In genomic region chr9:13513710-13514444, GRCh38 we compare ENCODE assay signal across 10 cellular contexts.
DNase-seq lines count a peak whose midpoint lies in the region; ATAC-seq and TF ChIP-seq lines count a peak whose summit lies in the region.
"Had no signal": no experiment of that assay in that cellular context is flagged by ENCODE, and none has a peak within 500 bp of the region (broad histone marks: within the 10 kb centered on the region; RNA-seq: fewer than 3 reads in every experiment).

No MANE protein-coding gene starts in this region.

- TF ChIP-seq CTCF in HFF-Myc (IDR thresholded peaks at IDR 0.05; ENCODE audit: low read depth, low read length, missing control alignments) (no peak), heart left ventricle (IDR thresholded peaks at IDR 0.05) (no peak), sigmoid colon (IDR thresholded peaks at IDR 0.05) (no peak), colonic mucosa (IDR thresholded peaks at IDR 0.05) (no peak)

- peaks cover 6% of the 10 kb centered on the region for H3K9me3 Mint-ChIP-seq in activated naive CD8-positive, alpha-beta T cell treated with anti-CD3 and anti-CD28 coated beads, Interleukin-2, amount 50 U/mL, for 24 hours

- TF ChIP-seq POLR2A in heart left ventricle (IDR thresholded peaks at IDR 0.05) (no peak), sigmoid colon (IDR thresholded peaks at IDR 0.05) (no peak)

- no peak overlapping the region for H3K4me3 Mint-ChIP-seq in activated naive CD8-positive, alpha-beta T cell treated with anti-CD3 and anti-CD28 coated beads, Interleukin-2, amount 50 U/mL, for 24 hours
- H3K4me3 Mint-ChIP-seq: activated naive CD8-positive, alpha-beta T cell had no signal

- H3K27me3 ChIP-seq in heart left ventricle, result no peaks in the 10 kb centered on the region
- no peaks in the 10 kb centered on the region for H3K27me3 ChIP-seq in sigmoid colon
- no peaks in the 10 kb centered on the region for H3K27me3 ChIP-seq in colonic mucosa

- peak; percentile 15 for DNase-seq in HFF-Myc (ENCODE audit: extremely low read depth, low read depth)
- DNase-seq in SK-N-MC (ENCODE audit: low read depth, low spot score), result peak; percentile 73
- peak in 1 of 5 donors; percentile 31 for DNase-seq in heart left ventricle
- no peak for DNase-seq in sigmoid colon
- DNase-seq in RKO (ENCODE audit: low spot score), result no peak
- no peak for DNase-seq in activated naive CD8-positive, alpha-beta T cell treated with anti-CD3 and anti-CD28 coated beads, Interleukin-2, amount 50 U/mL, for 24 hours
- DNase-seq in colonic mucosa, result no peak
- DNase-seq: GDM1 had no signal

- H3K36me3 ChIP-seq in SK-N-MC (ENCODE audit: insufficient read depth, low read length), result no peaks in the 10 kb centered on the region
- H3K36me3 ChIP-seq in heart left ventricle, result no peaks in the 10 kb centered on the region
- H3K36me3 ChIP-seq in sigmoid colon, result no peaks in the 10 kb centered on the region
- H3K36me3 ChIP-seq in colonic mucosa, result no peaks in the 10 kb centered on the region

- no peaks in the 10 kb centered on the region for H3K4me1 Mint-ChIP-seq in activated naive CD8-positive, alpha-beta T cell treated with anti-CD3 and anti-CD28 coated beads, Interleukin-2, amount 50 U/mL, for 24 hours

- no peaks in the 10 kb centered on the region for H3K27me3 Mint-ChIP-seq in activated naive CD8-positive, alpha-beta T cell treated with anti-CD3 and anti-CD28 coated beads, Interleukin-2, amount 50 U/mL, for 24 hours
- H3K27me3 Mint-ChIP-seq: activated naive CD8-positive, alpha-beta T cell had no signal

- H3K4me3 ChIP-seq in HFF-Myc (replicated peaks; ENCODE audit: low read depth, low read length) (no peak overlapping the region), SK-N-MC (peak overlapping the region; percentile 70), heart left ventricle (no peak overlapping the region), sigmoid colon (no peak overlapping the region), colonic mucosa (no peak overlapping the region)

- H3K27ac Mint-ChIP-seq in activated naive CD8-positive, alpha-beta T cell treated with anti-CD3 and anti-CD28 coated beads, Interleukin-2, amount 50 U/mL, for 24 hours, result no peak overlapping the region
- H3K27ac Mint-ChIP-seq: activated naive CD8-positive, alpha-beta T cell had no signal

- ATAC-seq in heart left ventricle, result peak; percentile 18 to 65 (median 56)
- no peak for ATAC-seq in activated naive CD8-positive, alpha-beta T cell treated with anti-CD3 and anti-CD28 coated beads, Interleukin-2, amount 50 U/mL, for 24 hours
- ATAC-seq in GM21723 (IDR thresholded peaks at IDR 0.05; ENCODE audit: unreplicated experiment), result no peak

- no peak for TF ChIP-seq EP300 in sigmoid colon (IDR thresholded peaks at IDR 0.05)

- H3K9me3 ChIP-seq in SK-N-MC (ENCODE audit: low read depth, low read length), result no peaks in the 10 kb centered on the region
- H3K9me3 ChIP-seq in heart left ventricle, result no peaks in the 10 kb centered on the region
- H3K9me3 ChIP-seq in sigmoid colon, result no peaks in the 10 kb centered on the region
- no peaks in the 10 kb centered on the region for H3K9me3 ChIP-seq in colonic mucosa

- WGBS in heart left ventricle, 4 donors, result 64 to 73% (median 67%) methylated on average over 16 of the region's 16 CpGs
- WGBS in sigmoid colon, 2 donors, result 71% methylated on average over 16 of the region's 16 CpGs

- peaks cover 0 to 29% (median 12%) of the 10 kb centered on the region in 12 donors for H3K4me1 ChIP-seq in heart left ventricle
- H3K4me1 ChIP-seq in sigmoid colon, result peaks cover 0 to 5% (median 0%) of the 10 kb centered on the region in 4 donors
- no peaks in the 10 kb centered on the region for H3K4me1 ChIP-seq in colonic mucosa

- H3K9ac ChIP-seq in SK-N-MC (ENCODE audit: insufficient read length), result peak overlapping the region; percentile 77
- no peak overlapping the region for H3K9ac ChIP-seq in colonic mucosa (ENCODE audit: low read depth in 2 of 2, low read length in 2 of 2)

- intact Hi-C loops in heart left ventricle (cut with DNase I), result loop anchor here in 1 of 10 donors (10.0 kb wide), 1 partner anchor 59 kb away; no protein-coding TSS in a partner anchor
- intact Hi-C loops in sigmoid colon (cut with DNase I), result no loop called here
- intact Hi-C loops in colonic mucosa (cut with DNase I), result no loop called here

- H3K27ac ChIP-seq in SK-N-MC (peak overlapping the region; percentile 96), heart left ventricle (peak overlapping the region; percentile 37 to 78 (median 66)), sigmoid colon (peak overlapping the region; percentile 10 to 43 (median 33)), colonic mucosa (no peak overlapping the region)

- no peaks in the 10 kb centered on the region for H3K36me3 Mint-ChIP-seq in activated naive CD8-positive, alpha-beta T cell treated with anti-CD3 and anti-CD28 coated beads, Interleukin-2, amount 50 U/mL, for 24 hours (ENCODE audit: low read depth)
- H3K36me3 Mint-ChIP-seq: activated naive CD8-positive, alpha-beta T cell had no signal

Comparison
In these comparisons a context has a peak if more than half of its experiments do, and no peak if none do; other contexts are left out.
1. DNase-seq: peak in HFF-Myc (single experiment) and SK-N-MC (single experiment); none in sigmoid colon (single experiment), RKO (single experiment), activated naive CD8-positive, alpha-beta T cell treated with anti-CD3 and anti-CD28 coated beads, Interleukin-2, amount 50 U/mL, for 24 hours (single experiment) and colonic mucosa (single experiment).
2. ATAC-seq: peak in heart left ventricle (4 of 4); none in activated naive CD8-positive, alpha-beta T cell treated with anti-CD3 and anti-CD28 coated beads, Interleukin-2, amount 50 U/mL, for 24 hours (single experiment) and GM21723 (single experiment).